ENCODE assay signal across 2 cellular contexts in the genomic region with DNA sequence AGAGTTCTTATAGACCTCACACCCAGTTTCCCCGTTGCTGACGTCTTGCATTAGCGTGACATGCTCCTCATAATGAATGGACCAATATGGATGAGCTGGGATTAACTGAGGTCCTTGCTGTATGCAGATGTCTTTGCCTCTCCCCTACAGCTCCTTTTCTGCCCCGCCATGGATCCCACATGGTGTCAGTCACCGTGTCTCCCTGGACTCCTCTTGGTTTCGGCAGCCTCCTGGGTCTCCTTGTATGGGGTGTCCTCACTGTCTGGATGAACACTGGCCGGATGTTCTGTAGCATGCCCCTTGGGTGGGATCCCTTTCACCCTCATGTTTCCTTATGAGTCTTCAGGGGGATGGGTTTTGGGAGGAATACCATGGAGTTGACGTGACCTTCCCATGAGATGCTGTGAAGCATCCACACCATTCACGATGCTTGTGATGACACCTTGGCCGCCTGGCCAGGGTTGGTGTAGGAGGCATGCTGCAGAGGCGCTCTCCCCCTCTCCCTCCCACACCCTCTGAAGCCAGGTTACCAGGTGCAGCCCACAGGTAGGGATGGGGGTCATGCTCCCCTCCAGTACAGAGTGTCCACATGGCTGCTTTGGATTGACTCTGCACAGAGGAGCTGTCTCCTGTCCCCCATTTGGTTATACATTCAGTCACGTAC.
TF ChIP-seq lines count a peak whose summit lies in the region.

No MANE protein-coding gene starts in this region.

TF ChIP-seq in HEK293, 187 proteins besides CTCF, POLR2A, EP300 and RAD21:
- TF ChIP-seq ZNF157 (tag by site-specific recombination; IDR thresholded peaks at IDR 0.05) (no peak), EGR2 (tag by site-specific recombination; IDR thresholded peaks at IDR 0.05; ENCODE audit: low read depth) (0 out of 2 replicates have a peak, but pooled peaks have one; percentile 45)

TF ChIP-seq in H1, 55 proteins besides CTCF, POLR2A, EP300 and RAD21:
- no peak for TF ChIP-seq HDAC6 (IDR thresholded peaks at IDR 0.05; ENCODE audit: low read depth, low read length)
